In the genomic region with DNA sequence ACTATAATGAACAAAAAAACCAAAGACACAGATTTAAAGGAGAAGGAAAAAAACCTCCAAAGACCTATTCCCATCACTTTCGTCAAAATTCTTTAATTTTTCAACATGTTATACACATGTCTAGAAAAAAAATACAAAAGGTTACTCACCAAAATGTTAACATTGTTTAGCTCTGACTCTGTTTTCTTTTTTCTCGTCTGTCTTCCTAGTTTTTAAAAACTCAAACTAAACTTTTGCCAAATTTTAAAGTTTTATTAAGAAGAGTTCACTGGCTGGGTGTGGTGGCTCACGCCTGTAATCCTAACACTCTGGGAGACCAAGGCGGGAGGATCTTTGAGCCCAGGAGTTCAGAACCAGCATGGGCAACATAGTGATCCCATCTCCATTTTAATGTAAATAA, we compare ENCODE assay signal across 32 cellular contexts.
"Had no signal": no experiment of that assay in that cellular context is flagged by ENCODE, and none has a peak within 500 bp of the region (broad histone marks: within the 10 kb centered on the region; RNA-seq: fewer than 3 reads in every experiment).

No MANE protein-coding gene starts in this region.

- H3K4me3 Mint-ChIP-seq: activated CD4-positive, alpha-beta memory T cell treated with anti-CD3 and anti-CD28 coated beads, Interleukin-2, amount 10 ng/mL, durations not matched to agents 7 days and 5 days; activated CD4-positive, alpha-beta T cell treated with anti-CD3 and anti-CD28 coated beads, Interleukin-2, amount 10 ng/mL, durations not matched to agents 7 days and 5 days; activated naive CD8-positive, alpha-beta T cell; activated T-cell treated with anti-CD3 and anti-CD28 coated beads, Interleukin-2, amount 50 U/mL, for 24 hours; activated T-cell treated with anti-CD3 and anti-CD28 coated beads, Interleukin-2, amount 50 U/mL, for 72 hours; effector memory CD8-positive, alpha-beta T cell; T-helper 17 cell; WTC11 had no signal

- H3K27me3 Mint-ChIP-seq: activated CD4-positive, alpha-beta memory T cell treated with anti-CD3 and anti-CD28 coated beads, Interleukin-2, amount 10 ng/mL, durations not matched to agents 7 days and 5 days; activated CD4-positive, alpha-beta T cell treated with anti-CD3 and anti-CD28 coated beads, Interleukin-2, amount 10 ng/mL, durations not matched to agents 7 days and 5 days; activated naive CD8-positive, alpha-beta T cell; activated T-cell treated with anti-CD3 and anti-CD28 coated beads, Interleukin-2, amount 50 U/mL, for 24 hours; effector memory CD8-positive, alpha-beta T cell; T-helper 17 cell had no signal

- DNase-seq: activated CD4-positive, alpha-beta memory T cell treated with anti-CD3 and anti-CD28 coated beads, Interleukin-2, amount 10 ng/mL, durations not matched to agents 7 days and 5 days; activated CD4-positive, alpha-beta T cell treated with anti-CD3 and anti-CD28 coated beads for 1 hour; activated CD4-positive, alpha-beta T cell treated with anti-CD3 and anti-CD28 coated beads for 4 hours; activated CD4-positive, alpha-beta T cell treated with anti-CD3 and anti-CD28 coated beads, Interleukin-2, amount 10 ng/mL, durations not matched to agents 7 days and 5 days; activated CD4-positive, alpha-beta T cell treated with anti-CD3 and anti-CD28 coated beads, Interleukin-2, amount 50 U/mL, for 4 hours; activated CD8-positive, alpha-beta memory T cell treated with anti-CD3 and anti-CD28 coated beads, Interleukin-2, amount 50 U/mL, for 48 hours; activated gamma-delta T cell; activated naive CD4-positive, alpha-beta T cell; activated naive CD4-positive, alpha-beta T cell treated with anti-CD3 and anti-CD28 coated beads, Interleukin-2, amount 50 U/mL, for 16 hours; activated T-cell treated with anti-CD3 and anti-CD28 coated beads for 4 hours; activated T-cell treated with anti-CD3 and anti-CD28 coated beads, Interleukin-2, amount 50 U/mL, for 24 hours; activated T-cell treated with anti-CD3 and anti-CD28 coated beads, Interleukin-2, amount 50 U/mL, for 72 hours; adrenal gland; amygdala; aorta; body of pancreas; caudate nucleus; cortex of kidney; dermis blood vessel endothelial cell; effector CD4-positive, alpha-beta T cell; effector memory CD8-positive, alpha-beta T cell; esophagus squamous epithelium; heart left ventricle; T-helper 1 cell; T-helper 17 cell had no signal

- FAIRE-seq: colon, endothelial cell of umbilical vein, frontal cortex had no signal

- H3K4me1 Mint-ChIP-seq: activated CD4-positive, alpha-beta memory T cell treated with anti-CD3 and anti-CD28 coated beads, Interleukin-2, amount 10 ng/mL, durations not matched to agents 7 days and 5 days; activated CD4-positive, alpha-beta T cell treated with anti-CD3 and anti-CD28 coated beads, Interleukin-2, amount 10 ng/mL, durations not matched to agents 7 days and 5 days; WTC11 had no signal

- H3K27me3 ChIP-seq: adrenal gland, body of pancreas, esophagus squamous epithelium, heart left ventricle had no signal

- H3K4me1 ChIP-seq: adrenal gland, body of pancreas, esophagus squamous epithelium, heart left ventricle had no signal

- H3K27ac ChIP-seq: adrenal gland, body of pancreas, epithelial cell of prostate, esophagus squamous epithelium, heart left ventricle, VCaP had no signal

- H3K4me3 ChIP-seq: adrenal gland, body of pancreas, esophagus squamous epithelium, heart left ventricle had no signal

- H3K9me3 Mint-ChIP-seq: activated CD4-positive, alpha-beta memory T cell treated with anti-CD3 and anti-CD28 coated beads, Interleukin-2, amount 10 ng/mL, durations not matched to agents 7 days and 5 days; activated CD4-positive, alpha-beta T cell treated with anti-CD3 and anti-CD28 coated beads, Interleukin-2, amount 10 ng/mL, durations not matched to agents 7 days and 5 days; activated T-cell treated with anti-CD3 and anti-CD28 coated beads, Interleukin-2, amount 50 U/mL, for 24 hours; activated T-cell treated with anti-CD3 and anti-CD28 coated beads, Interleukin-2, amount 50 U/mL, for 72 hours; effector memory CD8-positive, alpha-beta T cell; WTC11 had no signal

- H3K9me3 ChIP-seq: adrenal gland, body of pancreas, esophagus squamous epithelium, heart left ventricle had no signal

- ATAC-seq: activated T-cell treated with anti-CD3 and anti-CD28 coated beads, Interleukin-2, amount 50 U/mL, for 72 hours; body of pancreas; effector memory CD8-positive, alpha-beta T cell; heart left ventricle; T-helper 17 cell; WTC11 had no signal

- H3K27ac Mint-ChIP-seq: activated CD4-positive, alpha-beta memory T cell treated with anti-CD3 and anti-CD28 coated beads, Interleukin-2, amount 10 ng/mL, durations not matched to agents 7 days and 5 days; activated CD4-positive, alpha-beta T cell treated with anti-CD3 and anti-CD28 coated beads, Interleukin-2, amount 10 ng/mL, durations not matched to agents 7 days and 5 days; activated naive CD8-positive, alpha-beta T cell; activated T-cell treated with anti-CD3 and anti-CD28 coated beads, Interleukin-2, amount 50 U/mL, for 24 hours; activated T-cell treated with anti-CD3 and anti-CD28 coated beads, Interleukin-2, amount 50 U/mL, for 72 hours; effector memory CD8-positive, alpha-beta T cell; T-helper 17 cell; WTC11 had no signal
